Comparison of ENCODE assay signal across 1 cellular context in genomic region chr18:26002375-26002774, GRCh38.
TF ChIP-seq lines count a peak whose summit lies in the region.

No MANE protein-coding gene starts in this region.

TF ChIP-seq in endothelial cell of umbilical vein, 7 proteins besides CTCF, POLR2A, EP300 and RAD21:
- TF ChIP-seq GATA2 (IDR thresholded peaks at IDR 0.05; ENCODE audit: insufficient read depth, insufficient read length, low read depth, low read length): no peak
- TF ChIP-seq MYC (IDR thresholded peaks at IDR 0.05; ENCODE audit: low read depth, low read length): no peak
- TF ChIP-seq FOS (IDR thresholded peaks at IDR 0.05; ENCODE audit: borderline replicate concordance, insufficient read depth, low read length): no peak
- TF ChIP-seq JUN (IDR thresholded peaks at IDR 0.05; ENCODE audit: borderline replicate concordance, insufficient read depth, insufficient read length, low read depth): no peak
- TF ChIP-seq, protein P1, sequence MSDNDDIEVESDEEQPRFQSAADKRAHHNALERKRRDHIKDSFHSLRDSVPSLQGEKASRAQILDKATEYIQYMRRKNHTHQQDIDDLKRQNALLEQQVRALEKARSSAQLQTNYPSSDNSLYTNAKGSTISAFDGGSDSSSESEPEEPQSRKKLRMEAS (IDR thresholded peaks at IDR 0.05; ENCODE audit: insufficient read depth, insufficient read length): no peak
- TF ChIP-seq EZH2 (IDR thresholded peaks at IDR 0.05; ENCODE audit: borderline replicate concordance, low read depth, low read length, severe bottlenecking): no peak
TF ChIP-seq in endothelial cell of umbilical vein: peak in this region for 0.
